In genomic region chr11:134120921-134121526, GRCh38 we compare ENCODE assay signal across 9 cellular contexts. TPM values are rescaled to one million over a fixed set of nuclear protein-coding genes. Genes with fewer than 3 reads are reported as not detected.
DNase-seq lines count a peak whose midpoint lies in the region; ATAC-seq and TF ChIP-seq lines count a peak whose summit lies in the region.
"Had no signal": no experiment of that assay in that cellular context is flagged by ENCODE, and none has a peak within 500 bp of the region (broad histone marks: within the 10 kb centered on the region; RNA-seq: fewer than 3 reads in every experiment).

No MANE protein-coding gene starts in this region.

- H3K27me3 ChIP-seq in adrenal gland, result no peaks in the 10 kb centered on the region
- no peaks in the 10 kb centered on the region for H3K27me3 ChIP-seq in parathyroid adenoma (ENCODE audit: control insufficient read depth, insufficient read depth, low read length)

- 42 to 54% (median 49%) methylated on average over 9 of the region's 9 CpGs for WGBS in adrenal gland, 4 donors

- peak overlapping the region in 4 of 5 donors; percentile 43 to 86 (median 76) for H3K27ac ChIP-seq in adrenal gland
- peak overlapping the region; percentile 55 for H3K27ac ChIP-seq in parathyroid adenoma

- no peak overlapping the region for H2AFZ ChIP-seq in parathyroid adenoma

- peak overlapping the region; percentile 39 for H3K4me2 ChIP-seq in parathyroid adenoma (ENCODE audit: low read length)

- H3K4me1 ChIP-seq in adrenal gland (replicated peaks in 1 of 2), result peaks cover 18 to 43% of the 10 kb centered on the region in 2 donors
- H3K4me1 ChIP-seq in parathyroid adenoma, result peaks cover 10% of the 10 kb centered on the region

- no peaks in the 10 kb centered on the region for H3K79me2 ChIP-seq in parathyroid adenoma

- TF ChIP-seq CTCF in AG10803 (conservative IDR thresholded peaks at IDR 0.05; ENCODE audit: low read length), result no peak
- TF ChIP-seq CTCF in adrenal gland (IDR thresholded peaks at IDR 0.05), result no peak
- TF ChIP-seq CTCF in parathyroid adenoma (IDR thresholded peaks at IDR 0.05), result no peak

- ATAC-seq in GM21825 (IDR thresholded peaks at IDR 0.05; ENCODE audit: unreplicated experiment), result no peak

- H3K9me3 ChIP-seq in adrenal gland (replicated peaks in 1 of 3), result no peaks in the 10 kb centered on the region
- no peaks in the 10 kb centered on the region for H3K9me3 ChIP-seq in parathyroid adenoma (ENCODE audit: control insufficient read depth, low read length)

- H3K4me3 ChIP-seq in AG10803 (ENCODE audit: low read length) (peak overlapping the region; percentile 43), adrenal gland (peak overlapping the region in 1 of 4 donors; percentile 38), parathyroid adenoma (ENCODE audit: low read depth, low read length) (no peak overlapping the region)

- no peak for TF ChIP-seq POLR2A in adrenal gland (IDR thresholded peaks at IDR 0.05)

- intact Hi-C loops in adrenal gland (cut with DNase I), result no loop called here

- H3K36me3 ChIP-seq in adrenal gland (replicated peaks in 1 of 2) (no peaks in the 10 kb centered on the region), parathyroid adenoma (ENCODE audit: control insufficient read depth, insufficient read depth, low read length) (no peaks in the 10 kb centered on the region)

- no peak overlapping the region for H3K9ac ChIP-seq in parathyroid adenoma

- peak; percentile 67 for DNase-seq in AG10803 (ENCODE audit: low read depth)
- peak in 3 of 7 donors; percentile 22 to 68 (median 26) for DNase-seq in adrenal gland
- DNase-seq in globus pallidus (ENCODE audit: low spot score), result peak; percentile 94
- DNase-seq in stimulated activated CD4-positive, alpha-beta T cell treated with anti-CD3 and anti-CD28 coated beads, Interleukin-4, amount 100 ng/mL, for 4 hours, result no peak
- DNase-seq in activated CD8-positive, alpha-beta memory T cell treated with anti-CD3 and anti-CD28 coated beads, Interleukin-2, amount 50 U/mL, for 4 hours, result no peak
- no peak for DNase-seq in T-helper 2 cell
- DNase-seq: NCI-H187 had no signal

RNA-seq across cellular contexts. Expression of gene JAM3, which starts 52.2 kb away (rescaled TPM):
- 10 to 100 TPM; 21.2 to 42.2 (median 39.2) TPM for total RNA-seq in adrenal gland
- polyA plus RNA-seq in adrenal gland, result 10 to 100 TPM; 18.0 to 24.3 (median 23.3) TPM

Comparison
In these comparisons a context has a peak if more than half of its experiments do, and no peak if none do; other contexts are left out.
1. DNase-seq: peak in AG10803 (single experiment) and globus pallidus (single experiment); none in stimulated activated CD4-positive, alpha-beta T cell treated with anti-CD3 and anti-CD28 coated beads, Interleukin-4, amount 100 ng/mL, for 4 hours (0 of 2), activated CD8-positive, alpha-beta memory T cell treated with anti-CD3 and anti-CD28 coated beads, Interleukin-2, amount 50 U/mL, for 4 hours (single experiment) and T-helper 2 cell (0 of 5).